Comparison of ENCODE assay signal across 3 cellular contexts in genomic region chr15:59377940-59378339, GRCh38.
A peak's percentile ranks its signal among the peaks of the same experiment; 100 is the strongest.
TF ChIP-seq lines count a peak whose summit lies in the region.

No MANE protein-coding gene starts in this region.

TF ChIP-seq in A549, 52 proteins besides CTCF, POLR2A, EP300 and RAD21:
- TF ChIP-seq NFE2L2 (conservative IDR thresholded peaks at IDR 0.05; ENCODE audit: low read length) (no peak), CEBPB (IDR thresholded peaks at IDR 0.05) (peak; percentile 97), EHMT2 (IDR thresholded peaks at IDR 0.05; ENCODE audit: low read depth) (no peak), MAZ (IDR thresholded peaks at IDR 0.05; ENCODE audit: borderline replicate concordance, low read depth, low read length) (no peak)

TF ChIP-seq in IMR-90, 13 proteins besides CTCF, POLR2A, EP300 and RAD21:
- TF ChIP-seq BHLHE40 (IDR thresholded peaks at IDR 0.05; ENCODE audit: low read depth, low read length) (no peak), CEBPB (IDR thresholded peaks at IDR 0.05; ENCODE audit: low read depth, low read length) (peak; percentile 96), RCOR1 (IDR thresholded peaks at IDR 0.05; ENCODE audit: insufficient replicate concordance, low read length) (no peak), USF2 (IDR thresholded peaks at IDR 0.05; ENCODE audit: low read depth, low read length) (no peak), NFE2L2 (IDR thresholded peaks at IDR 0.05; ENCODE audit: low read depth, low read length) (no peak), ELK1 (IDR thresholded peaks at IDR 0.05; ENCODE audit: borderline replicate concordance, low read depth, low read length) (no peak)

TF ChIP-seq in H1, 55 proteins besides CTCF, POLR2A, EP300 and RAD21:
- TF ChIP-seq CEBPB (IDR thresholded peaks at IDR 0.05; ENCODE audit: low read depth, low read length) (peak; percentile 91), NANOG (IDR thresholded peaks at IDR 0.05; ENCODE audit: insufficient read depth, low read depth, low read length, poor library complexity, severe bottlenecking) (no peak)
TF ChIP-seq in H1: peak in this region for 1.
